Comparison of ENCODE assay signal across 15 cellular contexts in genomic region chr6:87543836-87544735, GRCh38.
"Had no signal": no experiment of that assay in that cellular context is flagged by ENCODE, and none has a peak within 500 bp of the region (broad histone marks: within the 10 kb centered on the region; RNA-seq: fewer than 3 reads in every experiment).

No MANE protein-coding gene starts in this region.

- H3K4me2 ChIP-seq: smooth muscle cell had no signal

- H3K27ac ChIP-seq: breast epithelium, gastroesophageal sphincter, pancreas, transverse colon had no signal

- H3K4me1 Mint-ChIP-seq: stimulated activated memory B cell treated with anti-CD40 and anti-IgM and Interleukin-4, amounts not matched to agents 10 μg/mL and 1 μg/mL and 100 μg/mL, for 72 hours had no signal

- FAIRE-seq: pancreas had no signal

- DNase-seq: activated CD4-positive, alpha-beta T cell treated with anti-CD3 and anti-CD28 coated beads, Interleukin-2, amount 50 U/mL, for 4 hours; activated naive CD8-positive, alpha-beta T cell treated with anti-CD3 and anti-CD28 coated beads, Interleukin-2, amount 10 ng/mL, durations not matched to agents 7 days and 5 days; activated T-cell treated with anti-CD3 and anti-CD28 coated beads, Interleukin-2, amount 50 U/mL, for 48 hours; anterior cingulate cortex; dermis blood vessel endothelial cell; islet precursor cell; left ventricle myocardium superior; pancreas; substantia nigra; transverse colon had no signal

- H3K4me3 ChIP-seq: breast epithelium, gastroesophageal sphincter, pancreas, smooth muscle cell, transverse colon had no signal

- H3K27me3 ChIP-seq: breast epithelium, gastroesophageal sphincter, pancreas, transverse colon had no signal

- H3K36me3 ChIP-seq: breast epithelium had no signal

- H3K4me1 ChIP-seq: breast epithelium, transverse colon had no signal

- ATAC-seq: activated CD4-positive, CD25-positive, alpha-beta regulatory T cell treated with anti-CD3 and anti-CD28 coated beads, Interleukin-2, amount 50 U/mL, for 24 hours; gastroesophageal sphincter; left ventricle myocardium superior; pancreas; stimulated activated memory B cell treated with anti-CD40 and anti-IgM and Interleukin-4, amounts not matched to agents 10 μg/mL and 1 μg/mL and 100 μg/mL, for 72 hours had no signal

- H3K27me3 Mint-ChIP-seq: activated naive CD8-positive, alpha-beta T cell treated with anti-CD3 and anti-CD28 coated beads, Interleukin-2, amount 10 ng/mL, durations not matched to agents 7 days and 5 days; stimulated activated memory B cell treated with anti-CD40 and anti-IgM and Interleukin-4, amounts not matched to agents 10 μg/mL and 1 μg/mL and 100 μg/mL, for 72 hours had no signal

- H3K9me3 ChIP-seq: breast epithelium, gastroesophageal sphincter, pancreas, transverse colon had no signal

- H3K27ac Mint-ChIP-seq: activated naive CD8-positive, alpha-beta T cell treated with anti-CD3 and anti-CD28 coated beads, Interleukin-2, amount 10 ng/mL, durations not matched to agents 7 days and 5 days; stimulated activated memory B cell treated with anti-CD40 and anti-IgM and Interleukin-4, amounts not matched to agents 10 μg/mL and 1 μg/mL and 100 μg/mL, for 72 hours had no signal

- H3K4me3 Mint-ChIP-seq: activated naive CD8-positive, alpha-beta T cell treated with anti-CD3 and anti-CD28 coated beads, Interleukin-2, amount 10 ng/mL, durations not matched to agents 7 days and 5 days; stimulated activated memory B cell treated with anti-CD40 and anti-IgM and Interleukin-4, amounts not matched to agents 10 μg/mL and 1 μg/mL and 100 μg/mL, for 72 hours had no signal
